In the genomic region with DNA sequence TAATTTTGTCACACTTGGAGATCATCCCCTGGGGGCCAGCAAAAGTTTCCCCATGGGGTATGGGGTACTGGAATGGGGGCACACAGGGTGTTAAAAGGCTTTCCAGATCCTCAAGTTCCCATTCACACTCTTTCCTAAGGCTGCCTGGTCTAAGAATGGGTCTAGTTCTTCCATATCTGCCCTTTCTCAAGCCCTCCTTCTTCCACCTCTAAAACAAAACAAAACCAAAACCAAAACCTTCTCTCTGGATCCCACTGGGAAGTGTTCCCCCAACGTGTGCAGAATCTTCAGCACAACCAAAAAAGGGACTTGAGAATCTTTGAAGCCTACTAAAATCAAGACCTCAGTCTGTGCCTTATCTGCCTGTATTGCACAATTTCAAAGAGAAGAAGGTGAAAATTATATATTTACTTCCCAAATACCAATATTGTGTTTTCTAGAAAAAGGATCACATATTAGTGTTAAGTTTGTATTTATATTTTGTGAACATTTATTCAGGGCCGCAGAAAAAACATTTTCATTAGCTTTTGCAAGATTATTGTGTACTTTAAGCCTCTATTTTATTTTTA, we compare ENCODE assay signal across 19 cellular contexts.
DNase-seq lines count a peak whose midpoint lies in the region; ATAC-seq and TF ChIP-seq lines count a peak whose summit lies in the region.
"Had no signal": no experiment of that assay in that cellular context is flagged by ENCODE, and none has a peak within 500 bp of the region (broad histone marks: within the 10 kb centered on the region; RNA-seq: fewer than 3 reads in every experiment).

No MANE protein-coding gene starts in this region.

- H3K27me3 Mint-ChIP-seq in T-cell, result no peaks in the 10 kb centered on the region
- H3K27me3 Mint-ChIP-seq: CD8-positive, alpha-beta memory T cell; central memory CD8-positive, alpha-beta T cell; type B pancreatic cell had no signal

- no peak overlapping the region for H2BK120ac ChIP-seq in trophoblast cell (ENCODE audit: insufficient read depth, low read length, poor library complexity)

- H2BK5ac ChIP-seq in trophoblast cell (ENCODE audit: low read depth, low read length, poor library complexity), result peak overlapping the region; percentile 49

- peak overlapping the region; percentile 0 for H4K91ac ChIP-seq in trophoblast cell (ENCODE audit: low read depth, low read length)

- no peaks in the 10 kb centered on the region for H3K9me3 Mint-ChIP-seq in T-cell
- H3K9me3 Mint-ChIP-seq: neural progenitor cell had no signal

- WGBS in trophoblast cell (ENCODE audit: extremely low coverage, insufficient coverage, insufficient read length), result no CpG with 5 or more reads among the region's 2 CpGs

- H3K18ac ChIP-seq in trophoblast cell (ENCODE audit: low read length), result no peak overlapping the region

- TF ChIP-seq CTCF in left ventricle myocardium inferior (IDR thresholded peaks at IDR 0.05; ENCODE audit: borderline replicate concordance), result no peak

- H3K27me3 ChIP-seq in ACC112 (ENCODE audit: insufficient read depth, low read length) (no peaks in the 10 kb centered on the region), adipocyte (replicated peaks; ENCODE audit: control insufficient read depth, insufficient read depth, low read length) (no peaks in the 10 kb centered on the region), left ventricle myocardium inferior (ENCODE audit: low read depth) (no peaks in the 10 kb centered on the region), trophoblast cell (ENCODE audit: insufficient read depth, low read length) (no peaks in the 10 kb centered on the region)
- H3K27me3 ChIP-seq: neural progenitor cell had no signal

- peak overlapping the region; percentile 23; the same call in 1 of the 2 replicates for H3K4me3 ChIP-seq in ACC112 (ENCODE audit: low read depth, low read length)
- peak overlapping the region; percentile 57 for H3K4me3 ChIP-seq in adipocyte (ENCODE audit: low read length)
- peak overlapping the region; percentile 38 for H3K4me3 ChIP-seq in left ventricle myocardium inferior
- H3K4me3 ChIP-seq in trophoblast cell (ENCODE audit: low read depth, low read length), result no peak overlapping the region
- H3K4me3 ChIP-seq: neural progenitor cell had no signal

- H3K79me2 ChIP-seq in ACC112 (ENCODE audit: control insufficient read depth, insufficient read depth, low read length, unreplicated experiment) (no peaks in the 10 kb centered on the region), trophoblast cell (ENCODE audit: control insufficient read depth, insufficient read depth, low read length, poor library complexity) (no peaks in the 10 kb centered on the region)

- no peak overlapping the region for H3K14ac ChIP-seq in trophoblast cell (ENCODE audit: low read length)

- H3K9me3 ChIP-seq in adipocyte (ENCODE audit: control insufficient read depth, low read length) (no peaks in the 10 kb centered on the region), left ventricle myocardium inferior (replicated peaks) (peaks cover 4% of the 10 kb centered on the region), trophoblast cell (ENCODE audit: insufficient read depth, low read depth, low read length) (no peaks in the 10 kb centered on the region)

- POLR2A ChIA-PET in T-cell (lab: Charles Lee), result no interaction called here

- H3K4me2 ChIP-seq in trophoblast cell (ENCODE audit: low read length), result no peak overlapping the region
- H3K4me2 ChIP-seq: neural progenitor cell had no signal

- H3K27ac Mint-ChIP-seq in T-cell, result no peak overlapping the region
- H3K27ac Mint-ChIP-seq: CD8-positive, alpha-beta memory T cell; neural progenitor cell; type B pancreatic cell had no signal

- intact Hi-C loops in left ventricle myocardium inferior (cut with micrococcal nuclease), result no loop called here

- peaks cover 8% of the 10 kb centered on the region for H3K4me1 ChIP-seq in ACC112 (ENCODE audit: control insufficient read depth, insufficient read depth, low read length, unreplicated experiment)
- peaks cover 17% of the 10 kb centered on the region for H3K4me1 ChIP-seq in adipocyte (ENCODE audit: control insufficient read depth, insufficient read depth, low read length)
- peaks cover 9% of the 10 kb centered on the region for H3K4me1 ChIP-seq in left ventricle myocardium inferior
- H3K4me1 ChIP-seq in trophoblast cell (ENCODE audit: control insufficient read depth in 1 of 2, insufficient read depth in 2 of 2, low read length in 2 of 2), result peaks cover 3 to 4% of the 10 kb centered on the region in 2 experiments

- no peak overlapping the region for H3K4me3 Mint-ChIP-seq in T-cell
- H3K4me3 Mint-ChIP-seq: CD8-positive, alpha-beta memory T cell; central memory CD8-positive, alpha-beta T cell; neural progenitor cell; type B pancreatic cell had no signal

- peak overlapping the region; percentile 91 for H2BK12ac ChIP-seq in trophoblast cell (ENCODE audit: low read length)

- no peak overlapping the region for H4K8ac ChIP-seq in trophoblast cell (ENCODE audit: low read depth, low read length)

- no peak overlapping the region for H3K23ac ChIP-seq in trophoblast cell (ENCODE audit: low read length)

- H3K4me1 Mint-ChIP-seq in T-cell, result no peaks in the 10 kb centered on the region
- H3K4me1 Mint-ChIP-seq: CD8-positive, alpha-beta memory T cell; central memory CD8-positive, alpha-beta T cell; neural progenitor cell had no signal

- H3K4ac ChIP-seq in trophoblast cell (ENCODE audit: low read depth, low read length), result no peak overlapping the region

- CTCF ChIA-PET in T-cell (lab: Charles Lee), result no interaction called here

- no peaks in the 10 kb centered on the region for H3K36me3 ChIP-seq in ACC112 (ENCODE audit: insufficient read depth, low read length)
- H3K36me3 ChIP-seq in adipocyte (ENCODE audit: control insufficient read depth, insufficient read depth, low read length, severe bottlenecking), result no peaks in the 10 kb centered on the region
- H3K36me3 ChIP-seq in left ventricle myocardium inferior, result no peaks in the 10 kb centered on the region
- no peaks in the 10 kb centered on the region for H3K36me3 ChIP-seq in trophoblast cell (ENCODE audit: control insufficient read depth in 1 of 2, insufficient read depth in 2 of 2, low read length in 2 of 2)
- H3K36me3 ChIP-seq: neural progenitor cell had no signal

- no peak overlapping the region for H4K12ac ChIP-seq in trophoblast cell (ENCODE audit: low read depth, low read length)

- H3K27ac ChIP-seq in ACC112 (ENCODE audit: low read depth, low read length), result no peak overlapping the region
- H3K27ac ChIP-seq in left ventricle myocardium inferior (replicated peaks), result peak overlapping the region; percentile 73
- no peak overlapping the region for H3K27ac ChIP-seq in trophoblast cell (ENCODE audit: low read depth, low read length)
- H3K27ac ChIP-seq: neural progenitor cell had no signal

- peak overlapping the region; percentile 89 for H2AK5ac ChIP-seq in trophoblast cell (ENCODE audit: low read length)

- H2AFZ ChIP-seq in ACC112 (ENCODE audit: low read length, unreplicated experiment) (peak overlapping the region; percentile 10), trophoblast cell (ENCODE audit: insufficient read depth, low read length, poor library complexity) (no peak overlapping the region)
- H2AFZ ChIP-seq: neural progenitor cell had no signal

- H3K9ac ChIP-seq in adipocyte (ENCODE audit: low read length) (no peak overlapping the region), trophoblast cell (ENCODE audit: low read length) (no peak overlapping the region)
- H3K9ac ChIP-seq: neural progenitor cell had no signal

- DNase-seq in adipocyte (ENCODE audit: low read depth), result peak; percentile 22
- DNase-seq in left ventricle myocardium inferior, result no peak
- no peak for DNase-seq in trophoblast cell
- no peak for DNase-seq in SHP77 treated with DMSO at 0.1 percent for 48 hours (lab: John Stamatoyannopoulos, UW)
- DNase-seq in T-cell, result no peak
- DNase-seq: CD8-positive, alpha-beta memory T cell; DND-41; NCI-H2029 treated with DMSO at 0.1 percent for 48 hours; NCI-H526 treated with DMSO at 0.1 percent for 48 hours; PC-3; SW 1271 had no signal

- peaks cover 16% of the 10 kb centered on the region for H3K79me1 ChIP-seq in trophoblast cell (ENCODE audit: low read length)

- no peaks in the 10 kb centered on the region for H3K36me3 Mint-ChIP-seq in T-cell
- H3K36me3 Mint-ChIP-seq: CD8-positive, alpha-beta memory T cell; neural progenitor cell; type B pancreatic cell had no signal

- ATAC-seq in HG03565 (IDR thresholded peaks at IDR 0.05; ENCODE audit: unreplicated experiment) (no peak), GM19328 (IDR thresholded peaks at IDR 0.05; ENCODE audit: unreplicated experiment) (no peak), T-cell (replicated peaks in 1 of 4) (no peak)
- ATAC-seq: HCT116, HepG2, PC-3 had no signal
